9 cellular contexts compared by ENCODE assay signal in the genomic region with DNA sequence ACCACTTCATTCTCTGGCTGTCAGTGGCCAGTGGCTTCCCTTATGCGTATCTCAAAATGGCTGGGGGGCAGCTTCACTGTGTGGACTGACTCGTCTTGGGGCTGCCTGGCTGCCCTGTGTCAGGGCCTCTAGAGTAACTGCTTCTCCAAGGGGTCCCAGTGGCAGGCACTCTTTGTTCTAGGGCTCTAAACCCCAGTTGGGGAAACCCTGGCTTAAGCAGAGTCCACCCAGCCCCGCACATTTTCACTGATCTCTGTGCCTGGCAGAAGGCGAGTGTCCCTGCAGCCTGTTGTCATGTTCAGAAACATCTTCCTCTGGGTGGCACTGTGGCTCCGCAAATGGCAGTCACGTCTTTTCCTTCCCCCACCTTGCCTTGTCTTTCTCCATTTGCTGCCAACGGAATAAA. TPM values are rescaled to one million over a fixed set of nuclear protein-coding genes. Genes with fewer than 3 reads are reported as not detected.
DNase-seq lines count a peak whose midpoint lies in the region; ATAC-seq and TF ChIP-seq lines count a peak whose summit lies in the region.
"Had no signal": no experiment of that assay in that cellular context is flagged by ENCODE, and none has a peak within 500 bp of the region (broad histone marks: within the 10 kb centered on the region; RNA-seq: fewer than 3 reads in every experiment).

No MANE protein-coding gene starts in this region.

- H3K4me3 ChIP-seq in astrocyte of the spinal cord (ENCODE audit: low read depth, low read length) = no peak overlapping the region

- peak; percentile 65 for ATAC-seq in GM18511 (IDR thresholded peaks at IDR 0.05; ENCODE audit: unreplicated experiment)
- ATAC-seq in HG03378 (IDR thresholded peaks at IDR 0.05; ENCODE audit: unreplicated experiment) = peak; percentile 48
- ATAC-seq in omental fat pad (ENCODE audit: low FRiP score) = no peak
- no peak for ATAC-seq in HG02970 (IDR thresholded peaks at IDR 0.05; ENCODE audit: low FRiP score, unreplicated experiment)
- no peak for ATAC-seq in HG02623 (IDR thresholded peaks at IDR 0.05; ENCODE audit: unreplicated experiment)

- TF ChIP-seq CTCF in astrocyte of the spinal cord (IDR thresholded peaks at IDR 0.05; ENCODE audit: low read depth, low read length) (peak; percentile 36), omental fat pad (IDR thresholded peaks at IDR 0.05) (no peak)

- in situ Hi-C loops in astrocyte of the spinal cord (cut with HindIII; ENCODE audit: low sequenced_read_pairs) = no loop called here

- peak; percentile 30 for DNase-seq in astrocyte of the spinal cord (ENCODE audit: low read depth, low spot score)
- DNase-seq in omental fat pad (ENCODE audit: low spot score) = peak; percentile 30
- no peak for DNase-seq in NCI-H1417 (lab: John Stamatoyannopoulos, UW)
- no peak for DNase-seq in stimulated activated CD4-positive, alpha-beta T cell treated with anti-CD3 and anti-CD28 coated beads, Interleukin-15, amount 100 ng/mL, for 24 hours
- DNase-seq: SIG-M5 had no signal

RNA-seq across cellular contexts. Expression of gene NBDY, which starts 59.7 kb away (rescaled TPM):
- total RNA-seq in omental fat pad = 10 to 100 TPM in 2 of 4 donors, 1 to 10 TPM in 2; 7.7 to 12.6 (median 9.4) TPM

Comparison
In these comparisons a context has a peak if more than half of its experiments do, and no peak if none do; other contexts are left out.
1. ATAC-seq: peak in GM18511 (single experiment) and HG03378 (single experiment); none in omental fat pad (single experiment), HG02970 (single experiment) and HG02623 (single experiment).
2. DNase-seq: peak in astrocyte of the spinal cord (single experiment) and omental fat pad (single experiment); none in NCI-H1417 (0 of 3) and stimulated activated CD4-positive, alpha-beta T cell treated with anti-CD3 and anti-CD28 coated beads, Interleukin-15, amount 100 ng/mL, for 24 hours (single experiment).